Comparison of ENCODE assay signal across 8 cellular contexts in genomic region chr6:117600008-117600743, GRCh38. TPM values are rescaled to one million over a fixed set of nuclear protein-coding genes. Genes with fewer than 3 reads are reported as not detected.
DNase-seq lines count a peak whose midpoint lies in the region; ATAC-seq and TF ChIP-seq lines count a peak whose summit lies in the region.

No MANE protein-coding gene starts in this region.

- peaks cover 11 to 31% of the 10 kb centered on the region in 2 donors for H3K4me1 ChIP-seq in mucosa of rectum (ENCODE audit: control insufficient read depth in 2 of 2, insufficient read depth in 2 of 2, low read length in 2 of 2)

- POLR2A ChIA-PET in CD4-positive, alpha-beta T cell (lab: Charles Lee): interaction anchor here (2.7 kb wide), 1 partner anchor 52 kb away, joined by 37 read pairs; no protein-coding TSS in a partner anchor

- intact Hi-C loops in CD4-positive, alpha-beta T cell (cut with DNase I, micrococcal nuclease): loop anchor here (2.0 to 10.0 kb wide), 4 partner anchors 77 to 1755 kb away; partner anchors contain the start of gene TSPYL4 (in 1 of the 2)

- CTCF ChIA-PET in CD4-positive, alpha-beta T cell (lab: Charles Lee): no interaction called here

- H3K4me3 Mint-ChIP-seq in CD4-positive, alpha-beta T cell: peak overlapping the region; percentile 99
- H3K4me3 Mint-ChIP-seq in IgD-negative memory B cell: peak overlapping the region; percentile 41 to 100 (median 96)
- H3K4me3 Mint-ChIP-seq in activated T-helper 17 cell treated with anti-CD3 and anti-CD28 coated beads, Interleukin-2, amount 50 U/mL, for 72 hours: peak overlapping the region; percentile 94

- H3K27me3 ChIP-seq in CD4-positive, alpha-beta T cell (ENCODE audit: control insufficient read depth, insufficient read depth, low read length): no peaks in the 10 kb centered on the region
- no peaks in the 10 kb centered on the region for H3K27me3 ChIP-seq in mucosa of rectum (ENCODE audit: control insufficient read depth in 2 of 2, insufficient read depth in 2 of 2, low read length in 2 of 2)

- H3K4me1 Mint-ChIP-seq in CD4-positive, alpha-beta T cell (ENCODE audit: low read depth): peaks cover 50% of the 10 kb centered on the region
- H3K4me1 Mint-ChIP-seq in IgD-negative memory B cell: peaks cover 18 to 42% (median 28%) of the 10 kb centered on the region in 3 donors
- H3K4me1 Mint-ChIP-seq in activated T-helper 17 cell treated with anti-CD3 and anti-CD28 coated beads, Interleukin-2, amount 50 U/mL, for 72 hours: peaks cover 21% of the 10 kb centered on the region

- ATAC-seq in CD4-positive, alpha-beta T cell (ENCODE audit: poor library complexity): no peak
- ATAC-seq in activated T-helper 17 cell treated with anti-CD3 and anti-CD28 coated beads, Interleukin-2, amount 50 U/mL, for 72 hours (replicated peaks): no peak
- ATAC-seq in GM21528 (IDR thresholded peaks at IDR 0.05; ENCODE audit: low FRiP score, unreplicated experiment) (no peak), HG02970 (IDR thresholded peaks at IDR 0.05; ENCODE audit: low FRiP score, unreplicated experiment) (no peak), HG02852 (IDR thresholded peaks at IDR 0.05; ENCODE audit: unreplicated experiment) (no peak)

- H3K27ac ChIP-seq in CD4-positive, alpha-beta T cell (ENCODE audit: low read depth, low read length): no peak overlapping the region
- no peak overlapping the region for H3K27ac ChIP-seq in mucosa of rectum (ENCODE audit: low read depth in 2 of 2, low read length in 2 of 2)

- peak overlapping the region; percentile 13 to 98 for H3K4me3 ChIP-seq in mucosa of rectum (ENCODE audit: low read length in 2 of 2)

- TF ChIP-seq CTCF in CD4-positive, alpha-beta T cell (IDR thresholded peaks at IDR 0.05): no peak

- no peaks in the 10 kb centered on the region for H3K9me3 ChIP-seq in CD4-positive, alpha-beta T cell (ENCODE audit: control insufficient read depth, low read length)
- no peaks in the 10 kb centered on the region for H3K9me3 ChIP-seq in mucosa of rectum (ENCODE audit: control insufficient read depth in 2 of 2, low read length in 2 of 2)

- DNase-seq in CD4-positive, alpha-beta T cell: no peak
- DNase-seq in AG20443 (ENCODE audit: low spot score): no peak

- no peak overlapping the region for H3K27ac Mint-ChIP-seq in CD4-positive, alpha-beta T cell
- peak overlapping the region in 1 of 3 donors; percentile 97 for H3K27ac Mint-ChIP-seq in IgD-negative memory B cell
- H3K27ac Mint-ChIP-seq in activated T-helper 17 cell treated with anti-CD3 and anti-CD28 coated beads, Interleukin-2, amount 50 U/mL, for 72 hours: no peak overlapping the region

- peaks cover 49% of the 10 kb centered on the region for H3K36me3 Mint-ChIP-seq in CD4-positive, alpha-beta T cell (ENCODE audit: low read depth)
- peaks cover 3% of the 10 kb centered on the region for H3K36me3 Mint-ChIP-seq in IgD-negative memory B cell
- H3K36me3 Mint-ChIP-seq in activated T-helper 17 cell treated with anti-CD3 and anti-CD28 coated beads, Interleukin-2, amount 50 U/mL, for 72 hours (ENCODE audit: low read depth): peaks cover 61% of the 10 kb centered on the region

- H3K27me3 Mint-ChIP-seq in CD4-positive, alpha-beta T cell: no peaks in the 10 kb centered on the region
- no peaks in the 10 kb centered on the region for H3K27me3 Mint-ChIP-seq in IgD-negative memory B cell
- H3K27me3 Mint-ChIP-seq in activated T-helper 17 cell treated with anti-CD3 and anti-CD28 coated beads, Interleukin-2, amount 50 U/mL, for 72 hours: no peaks in the 10 kb centered on the region

- peaks cover 2% of the 10 kb centered on the region for H3K9me3 Mint-ChIP-seq in CD4-positive, alpha-beta T cell
- peaks cover 0 to 4% (median 2%) of the 10 kb centered on the region in 3 donors for H3K9me3 Mint-ChIP-seq in IgD-negative memory B cell
- H3K9me3 Mint-ChIP-seq in activated T-helper 17 cell treated with anti-CD3 and anti-CD28 coated beads, Interleukin-2, amount 50 U/mL, for 72 hours: no peaks in the 10 kb centered on the region

- H3K9ac ChIP-seq in mucosa of rectum (ENCODE audit: low read depth in 1 of 2, low read length in 2 of 2): no peak overlapping the region

- peaks cover 0 to 3% of the 10 kb centered on the region in 2 donors for H3K36me3 ChIP-seq in mucosa of rectum (ENCODE audit: control insufficient read depth in 2 of 2, insufficient read depth in 2 of 2, low read length in 2 of 2)

RNA-seq across cellular contexts. Expression of gene GOPC, which starts 2.1 kb away (rescaled TPM):
- 10 to 100 TPM in 1 of 2 experiments, 1 to 10 TPM in 1; 9.7 to 10.8 TPM for total RNA-seq in CD4-positive, alpha-beta T cell
- polyA plus RNA-seq in IgD-negative memory B cell: 12.3 TPM
- 10 to 100 TPM; 16.3 to 20.4 TPM for total RNA-seq in activated T-helper 17 cell treated with anti-CD3 and anti-CD28 coated beads, Interleukin-2, amount 50 U/mL, for 72 hours
